1 cellular context compared by ENCODE assay signal in the genomic region with DNA sequence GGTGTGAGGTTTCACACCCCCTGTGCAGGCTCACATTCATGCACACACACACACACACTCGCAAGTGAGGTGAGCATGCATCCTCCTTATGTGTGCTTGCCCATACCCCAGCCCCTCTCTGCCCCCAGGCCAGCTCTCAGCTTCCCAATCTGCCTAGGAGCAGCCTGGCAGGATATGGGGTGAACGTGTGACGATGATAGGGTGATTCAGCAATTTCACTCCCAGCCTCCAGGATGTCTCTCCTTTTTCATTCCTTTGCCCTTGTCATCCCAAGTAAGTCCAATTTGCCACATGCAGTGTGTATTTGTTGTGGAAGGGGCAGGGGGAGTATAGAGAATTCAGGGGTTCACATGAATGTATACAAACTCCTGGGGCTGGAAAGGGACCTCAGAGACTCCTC.
A peak's percentile ranks its signal among the peaks of the same experiment; 100 is the strongest.
TF ChIP-seq lines count a peak whose summit lies in the region.

No MANE protein-coding gene starts in this region.

TF ChIP-seq in K562, 482 proteins besides CTCF, POLR2A, EP300 and RAD21 (continued from another document):
- TF ChIP-seq, protein P1, sequence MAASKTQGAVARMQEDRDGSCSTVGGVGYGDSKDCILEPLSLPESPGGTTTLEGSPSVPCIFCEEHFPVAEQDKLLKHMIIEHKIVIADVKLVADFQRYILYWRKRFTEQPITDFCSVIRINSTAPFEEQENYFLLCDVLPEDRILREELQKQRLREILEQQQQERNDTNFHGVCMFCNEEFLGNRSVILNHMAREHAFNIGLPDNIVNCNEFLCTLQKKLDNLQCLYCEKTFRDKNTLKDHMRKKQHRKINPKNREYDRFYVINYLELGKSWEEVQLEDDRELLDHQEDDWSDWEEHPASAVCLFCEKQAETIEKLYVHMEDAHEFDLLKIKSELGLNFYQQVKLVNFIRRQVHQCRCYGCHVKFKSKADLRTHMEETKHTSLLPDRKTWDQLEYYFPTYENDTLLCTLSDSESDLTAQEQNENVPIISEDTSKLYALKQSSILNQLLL (CRISPR knock-in tag; IDR thresholded peaks at IDR 0.05; ENCODE audit: borderline replicate concordance): no peak
- no peak for TF ChIP-seq SETDB1 (IDR thresholded peaks at IDR 0.05; ENCODE audit: low read length)
- no peak for TF ChIP-seq E2F1 (CRISPR knock-in tag; IDR thresholded peaks at IDR 0.05)
- TF ChIP-seq CBX3 (IDR thresholded peaks at IDR 0.05; ENCODE audit: borderline replicate concordance in 1 of 2, low read length in 2 of 2): no peak
- TF ChIP-seq MAFG (tag; conservative IDR thresholded peaks at IDR 0.05): peak; percentile 79
- TF ChIP-seq BCOR (IDR thresholded peaks at IDR 0.05): no peak
- TF ChIP-seq NCOA4 (IDR thresholded peaks at IDR 0.05; ENCODE audit: partially characterized antibody): no peak
- no peak for TF ChIP-seq COPS2 (conservative IDR thresholded peaks at IDR 0.05)
